26 cellular contexts compared by ENCODE assay signal in the genomic region with DNA sequence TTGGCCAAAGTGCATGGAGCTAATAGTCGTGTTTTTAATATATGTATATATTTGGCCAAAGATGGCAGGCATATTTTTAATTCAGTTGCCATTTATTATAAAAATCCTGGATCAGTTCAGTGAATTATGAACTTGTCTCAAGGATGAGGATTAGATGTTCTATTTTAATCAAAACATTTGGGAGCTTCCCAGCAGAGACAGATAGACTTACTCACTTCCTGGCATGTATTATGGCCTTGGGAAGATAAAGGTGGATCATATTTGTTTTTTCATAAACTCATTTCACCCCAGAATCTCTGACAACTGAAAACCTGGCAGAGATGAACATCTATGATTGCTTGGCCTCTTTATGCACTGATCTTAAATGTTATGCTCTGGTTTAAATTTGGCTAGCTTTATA.
"Had no signal": no experiment of that assay in that cellular context is flagged by ENCODE, and none has a peak within 500 bp of the region (broad histone marks: within the 10 kb centered on the region; RNA-seq: fewer than 3 reads in every experiment).

No MANE protein-coding gene starts in this region.

- H3K9me3 ChIP-seq: ascending aorta had no signal

- H3K9ac ChIP-seq: KMS-11 had no signal

- H3K4me2 ChIP-seq: KMS-11 had no signal

- H3K27me3 ChIP-seq: ascending aorta, cardiac muscle cell had no signal

- ATAC-seq: activated CD8-positive, alpha-beta T cell treated with anti-CD3 and anti-CD28 coated beads, Interleukin-2, amount 10 ng/mL, durations not matched to agents 7 days and 5 days; activated naive CD8-positive, alpha-beta T cell treated with anti-CD3 and anti-CD28 coated beads, Interleukin-2, amount 50 U/mL, for 24 hours; activated T-cell treated with anti-CD3 and anti-CD28 coated beads, Interleukin-2, amount 50 U/mL, for 4 hours; Panc1; Right ventricle myocardium inferior had no signal

- DNase-seq: activated CD4-positive, alpha-beta T cell treated with anti-CD3 and anti-CD28 coated beads, Interleukin-2, amount 10 ng/mL, durations not matched to agents 24 days and 14 days; activated CD4-positive, alpha-beta T cell treated with anti-CD3 and anti-CD28 coated beads, Interleukin-2, amount 50 U/mL, for 48 hours; activated CD8-positive, alpha-beta T cell treated with anti-CD3 and anti-CD28 coated beads, Interleukin-2, amount 10 ng/mL, durations not matched to agents 7 days and 5 days; activated naive CD4-positive, alpha-beta T cell treated with anti-CD3 and anti-CD28 coated beads, Interleukin-2, amount 10 ng/mL, durations not matched to agents 7 days and 5 days; activated naive CD8-positive, alpha-beta T cell treated with anti-CD3 and anti-CD28 coated beads, Interleukin-2, amount 50 U/mL, for 24 hours; activated T-cell treated with anti-CD3 and anti-CD28 coated beads, Interleukin-2, amount 50 U/mL, for 4 hours; amygdala; NCI-H1092 treated with DMSO at 0.1 percent for 48 hours; NCI-H1417; NCI-H146; NCI-H187; NCI-H2029 treated with DMSO at 0.1 percent for 48 hours; NCI-H2107; NCI-H2171 treated with DMSO at 0.1 percent for 48 hours; NCI-H2227 treated with DMSO at 0.1 percent for 48 hours; NCI-H446; NCI-H510A treated with DMSO at 0.1 percent for 48 hours; NCI-H526 treated with DMSO at 0.1 percent for 48 hours; NCI-H774; SIG-M5 had no signal

- H3K36me3 ChIP-seq: ascending aorta, cardiac muscle cell had no signal

- H3K4me3 ChIP-seq: ascending aorta, cardiac muscle cell had no signal

- H3K27ac ChIP-seq: ascending aorta, cardiac muscle cell, KMS-11, RWPE1 had no signal
